8 cellular contexts compared by ENCODE assay signal in the genomic region with DNA sequence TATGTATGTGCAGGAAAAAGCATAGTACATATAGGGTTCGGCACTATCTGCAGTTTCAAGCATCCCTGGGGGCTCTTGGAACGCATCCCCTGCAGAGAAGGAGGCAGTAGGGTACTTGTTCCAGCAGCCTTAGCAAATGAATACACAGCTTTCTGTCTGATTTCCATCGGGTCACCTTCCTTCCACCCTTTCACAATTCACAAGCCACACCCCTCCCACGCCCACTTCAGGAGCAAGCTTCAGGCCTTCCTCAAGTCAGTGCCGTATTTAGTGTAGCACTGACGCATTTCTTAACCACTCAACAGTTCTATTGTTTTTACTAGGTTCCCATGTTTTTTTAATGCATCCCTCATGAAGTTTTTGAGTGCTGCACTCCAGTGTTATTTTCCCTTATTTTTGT.
A peak's percentile ranks its signal among the peaks of the same experiment; 100 is the strongest.
DNase-seq lines count a peak whose midpoint lies in the region; ATAC-seq lines count a peak whose summit lies in the region.

No MANE protein-coding gene starts in this region.

- peaks cover 7% of the 10 kb centered on the region for H3K27me3 Mint-ChIP-seq in stimulated activated naive CD8-positive, alpha-beta T cell treated with anti-CD3 and anti-CD28 coated beads, Interleukin-15, amount 100 ng/mL, for 72 hours

- no peak for ATAC-seq in HG03159 (IDR thresholded peaks at IDR 0.05; ENCODE audit: unreplicated experiment)
- ATAC-seq in GM19023 (IDR thresholded peaks at IDR 0.05; ENCODE audit: unreplicated experiment), result no peak
- no peak for ATAC-seq in stimulated activated naive CD8-positive, alpha-beta T cell treated with anti-CD3 and anti-CD28 coated beads, Interleukin-15, amount 100 ng/mL, for 72 hours

- H3K4me1 Mint-ChIP-seq in stimulated activated naive CD8-positive, alpha-beta T cell treated with anti-CD3 and anti-CD28 coated beads, Interleukin-15, amount 100 ng/mL, for 72 hours, result peaks cover 6% of the 10 kb centered on the region

- peak overlapping the region; percentile 1 for H3K4me3 ChIP-seq in HUES64 (ENCODE audit: low read length)

- no peak overlapping the region for H3K4me3 Mint-ChIP-seq in stimulated activated naive CD8-positive, alpha-beta T cell treated with anti-CD3 and anti-CD28 coated beads, Interleukin-15, amount 100 ng/mL, for 72 hours

- H3K4me1 ChIP-seq in HUES64 (ENCODE audit: insufficient read depth, low read length), result peaks cover 35% of the 10 kb centered on the region

- WGBS in HUES64, result 5% methylated on average over 6 of the region's 6 CpGs

- no peak overlapping the region for H3K27ac Mint-ChIP-seq in stimulated activated naive CD8-positive, alpha-beta T cell treated with anti-CD3 and anti-CD28 coated beads, Interleukin-15, amount 100 ng/mL, for 72 hours

- H3K9ac ChIP-seq in HUES64 (ENCODE audit: low read depth, low read length), result no peak overlapping the region

- H3K27ac ChIP-seq in HUES64 (ENCODE audit: low read depth, low read length), result peak overlapping the region; percentile 66; the same call in 1 of the 2 replicates

- no peaks in the 10 kb centered on the region for H3K9me3 Mint-ChIP-seq in stimulated activated naive CD8-positive, alpha-beta T cell treated with anti-CD3 and anti-CD28 coated beads, Interleukin-15, amount 100 ng/mL, for 72 hours

- H3K36me3 ChIP-seq in HUES64 (ENCODE audit: insufficient read depth, low read length), result no peaks in the 10 kb centered on the region

- DNase-seq in ELR (ENCODE audit: low read depth) (peak; percentile 65), SKM-1 (lab: John Stamatoyannopoulos, UW; ENCODE audit: unreplicated experiment) (peak; percentile 19), iPS-NIHi11 (ENCODE audit: low spot score) (peak; percentile 86), NCI-H774 (lab: John Stamatoyannopoulos, UW) (no peak)
- no peak for DNase-seq in stimulated activated naive CD8-positive, alpha-beta T cell treated with anti-CD3 and anti-CD28 coated beads, Interleukin-15, amount 100 ng/mL, for 72 hours

- H3K27me3 ChIP-seq in HUES64 (ENCODE audit: insufficient read depth, low read length), result no peaks in the 10 kb centered on the region

- H3K9me3 ChIP-seq in HUES64 (ENCODE audit: insufficient read depth, low read depth, low read length), result no peaks in the 10 kb centered on the region

Comparison
In these comparisons a context has a peak if more than half of its experiments do, and no peak if none do; other contexts are left out.
1. DNase-seq: peak in ELR (single experiment), SKM-1 (single experiment) and iPS-NIHi11 (single experiment); none in NCI-H774 (single experiment) and stimulated activated naive CD8-positive, alpha-beta T cell treated with anti-CD3 and anti-CD28 coated beads, Interleukin-15, amount 100 ng/mL, for 72 hours (0 of 2).